In the genomic region with DNA sequence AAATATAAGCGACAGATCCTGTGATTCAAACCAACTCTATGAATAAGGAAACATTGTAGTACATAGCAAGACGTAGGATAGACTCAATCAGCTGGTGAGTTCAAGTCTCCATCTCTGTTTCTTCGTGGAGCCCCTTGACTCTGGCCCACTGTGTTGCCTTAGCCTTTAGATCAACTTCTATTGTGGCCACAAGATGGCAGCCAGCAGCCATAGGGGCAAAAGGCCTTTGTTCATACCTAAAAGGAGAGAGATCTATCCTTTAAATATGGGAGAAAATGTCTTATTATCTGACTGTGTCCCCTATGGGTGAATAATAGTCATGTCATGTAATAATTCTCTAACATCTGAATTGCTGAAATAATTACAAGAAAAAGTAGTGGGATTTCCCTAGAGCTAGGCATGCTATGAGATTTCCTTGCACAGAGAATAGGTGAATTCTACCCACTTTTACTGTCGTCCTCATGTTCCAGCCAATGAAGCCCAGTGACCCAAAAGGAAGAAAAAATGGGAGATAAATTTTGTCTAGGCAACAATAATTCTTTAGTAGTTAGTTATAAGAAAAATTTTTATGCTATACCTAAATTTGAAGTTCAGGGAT, we compare ENCODE assay signal across 9 cellular contexts.
A peak's percentile ranks its signal among the peaks of the same experiment; 100 is the strongest.
DNase-seq lines count a peak whose midpoint lies in the region; ATAC-seq and TF ChIP-seq lines count a peak whose summit lies in the region.
"Had no signal": no experiment of that assay in that cellular context is flagged by ENCODE, and none has a peak within 500 bp of the region (broad histone marks: within the 10 kb centered on the region; RNA-seq: fewer than 3 reads in every experiment).

No MANE protein-coding gene starts in this region.

- H3K4me1 Mint-ChIP-seq in HFFc6 (ENCODE audit: low read depth): no peaks in the 10 kb centered on the region

- H3K9me2 ChIP-seq in PC-3 (replicated peaks; ENCODE audit: low read length): no peaks in the 10 kb centered on the region

- POLR2A ChIA-PET in PC-3 (lab: Charles Lee; ENCODE audit: unreplicated experiment): no interaction called here

- BruUV-seq in PC-3 (replicated peaks; lab: Mats Ljungman, UMichigan): no TSS peak

- H3K27me3 Mint-ChIP-seq in HFFc6 (ENCODE audit: insufficient read depth): no peaks in the 10 kb centered on the region

- H3K27me3 ChIP-seq in PC-3 (ENCODE audit: low read length): no peaks in the 10 kb centered on the region
- no peaks in the 10 kb centered on the region for H3K27me3 ChIP-seq in aorta (ENCODE audit: control insufficient read depth in 1 of 2, insufficient read depth in 2 of 2, low read length in 1 of 2)
- no peaks in the 10 kb centered on the region for H3K27me3 ChIP-seq in tibial nerve
- H3K27me3 ChIP-seq: Peyer's patch had no signal

- no peaks in the 10 kb centered on the region for H3K36me3 Mint-ChIP-seq in HFFc6 (ENCODE audit: low read depth)

- H3K4me3 Mint-ChIP-seq in HFFc6: no peak overlapping the region

- TF ChIP-seq CTCF in HFFc6 (IDR thresholded peaks at IDR 0.05) (0 out of 2 replicates have a peak, but pooled peaks have one; percentile 13), PC-3 (conservative IDR thresholded peaks at IDR 0.05; ENCODE audit: low read depth, low read length) (peak; percentile 61), tibial nerve (IDR thresholded peaks at IDR 0.05) (no peak)

- TF ChIP-seq POLR2A in tibial nerve (IDR thresholded peaks at IDR 0.05): no peak

- CTCF ChIA-PET in PC-3 (lab: Charles Lee): interaction anchor here (1.4 kb wide), 1 partner anchor 125 kb away, joined by 6 read pairs; no protein-coding TSS in a partner anchor

- H3K27ac Mint-ChIP-seq in HFFc6: no peak overlapping the region

- ATAC-seq in PC-3 (peak; percentile 71; the same call in 1 of the 2 replicates), aorta (ENCODE audit: low FRiP score) (no peak), Right ventricle myocardium inferior (no peak)

- WGBS in aorta, 2 donors: 72 to 76% methylated on average over 4 of the region's 4 CpGs
- 71 to 78% methylated on average over 4 of the region's 4 CpGs for WGBS in tibial nerve, 2 donors

- H4K20me1 ChIP-seq in PC-3 (ENCODE audit: low read length): no peaks in the 10 kb centered on the region

- no peak overlapping the region for H3K4me3 ChIP-seq in PC-3 (ENCODE audit: low read length)
- H3K4me3 ChIP-seq in aorta (ENCODE audit: low read length in 2 of 2): no peak overlapping the region
- no peak overlapping the region for H3K4me3 ChIP-seq in tibial nerve
- H3K4me3 ChIP-seq: Peyer's patch had no signal

- no peaks in the 10 kb centered on the region for H3F3A ChIP-seq in PC-3 (ENCODE audit: low read length, unreplicated experiment)

- H3K9me3 Mint-ChIP-seq in HFFc6: peaks cover 10% of the 10 kb centered on the region; the same call in 1 of the 2 replicates

- no peaks in the 10 kb centered on the region for H3K36me3 ChIP-seq in PC-3 (ENCODE audit: low read depth, low read length)
- no peaks in the 10 kb centered on the region for H3K36me3 ChIP-seq in aorta (ENCODE audit: control insufficient read depth in 1 of 2, insufficient read depth in 2 of 2, low read length in 1 of 2)
- H3K36me3 ChIP-seq in tibial nerve: no peaks in the 10 kb centered on the region
- H3K36me3 ChIP-seq: Peyer's patch had no signal

- H3K9me3 ChIP-seq in PC-3 (ENCODE audit: low read length) (no peaks in the 10 kb centered on the region), aorta (ENCODE audit: control insufficient read depth, low read length) (no peaks in the 10 kb centered on the region), tibial nerve (no peaks in the 10 kb centered on the region)

- H3K27ac ChIP-seq in PC-3 (ENCODE audit: low read length) (no peak overlapping the region), aorta (ENCODE audit: low read depth in 1 of 2, low read length in 2 of 2) (no peak overlapping the region), tibial nerve (no peak overlapping the region)
- H3K27ac ChIP-seq: Peyer's patch had no signal

- no peak for TF ChIP-seq EP300 in tibial nerve (IDR thresholded peaks at IDR 0.05)

- no peak overlapping the region for H3K9ac ChIP-seq in PC-3 (ENCODE audit: low read length)

- intact Hi-C loops in PC-3 (cut with micrococcal nuclease) (loop anchor here (1.0 to 5.0 kb wide), 3 partner anchors 124 to 666 kb away; no protein-coding TSS in a partner anchor), aorta (cut with DNase I) (no loop called here), Right ventricle myocardium inferior (cut with DNase I) (no loop called here)

- H3K4me1 ChIP-seq in PC-3 (ENCODE audit: insufficient read depth, low read length): no peaks in the 10 kb centered on the region
- no peaks in the 10 kb centered on the region for H3K4me1 ChIP-seq in aorta (ENCODE audit: control insufficient read depth in 1 of 2, insufficient read depth in 2 of 2, low read length in 2 of 2)
- H3K4me1 ChIP-seq in tibial nerve: no peaks in the 10 kb centered on the region
- H3K4me1 ChIP-seq: Peyer's patch had no signal

- no peaks in the 10 kb centered on the region for H3K79me2 ChIP-seq in PC-3 (ENCODE audit: low read length)

- H2AFZ ChIP-seq in PC-3 (ENCODE audit: low read length): no peak overlapping the region

- DNase-seq in ELF-1 (ENCODE audit: low read depth, low spot score): peak; percentile 26
- no peak for DNase-seq in HFFc6
- peak; percentile 42 for DNase-seq in PC-3
- peak; percentile 62 for DNase-seq in iPS-NIHi7 (ENCODE audit: extremely low spot score)
- DNase-seq in aorta: no peak
- DNase-seq in Right ventricle myocardium inferior (ENCODE audit: missing footprints): no peak
- no peak for DNase-seq in tibial nerve (ENCODE audit: low spot score in 2 of 2)
- no peak for DNase-seq in NCI-H2227 (lab: John Stamatoyannopoulos, UW; ENCODE audit: unreplicated experiment)
- DNase-seq: Peyer's patch had no signal

- H3K4me2 ChIP-seq in PC-3 (ENCODE audit: low read length): no peak overlapping the region

Comparison
In these comparisons a context has a peak if more than half of its experiments do, and no peak if none do; other contexts are left out.
1. DNase-seq: peak in ELF-1 (single experiment), PC-3 (single experiment) and iPS-NIHi7 (single experiment); none in HFFc6 (single experiment), aorta (0 of 2), Right ventricle myocardium inferior (single experiment), tibial nerve (0 of 2) and NCI-H2227 (single experiment).
2. CTCF ChIP-seq: peak in HFFc6 (single experiment) and PC-3 (single experiment); none in tibial nerve (0 of 5).